In the genomic region with DNA sequence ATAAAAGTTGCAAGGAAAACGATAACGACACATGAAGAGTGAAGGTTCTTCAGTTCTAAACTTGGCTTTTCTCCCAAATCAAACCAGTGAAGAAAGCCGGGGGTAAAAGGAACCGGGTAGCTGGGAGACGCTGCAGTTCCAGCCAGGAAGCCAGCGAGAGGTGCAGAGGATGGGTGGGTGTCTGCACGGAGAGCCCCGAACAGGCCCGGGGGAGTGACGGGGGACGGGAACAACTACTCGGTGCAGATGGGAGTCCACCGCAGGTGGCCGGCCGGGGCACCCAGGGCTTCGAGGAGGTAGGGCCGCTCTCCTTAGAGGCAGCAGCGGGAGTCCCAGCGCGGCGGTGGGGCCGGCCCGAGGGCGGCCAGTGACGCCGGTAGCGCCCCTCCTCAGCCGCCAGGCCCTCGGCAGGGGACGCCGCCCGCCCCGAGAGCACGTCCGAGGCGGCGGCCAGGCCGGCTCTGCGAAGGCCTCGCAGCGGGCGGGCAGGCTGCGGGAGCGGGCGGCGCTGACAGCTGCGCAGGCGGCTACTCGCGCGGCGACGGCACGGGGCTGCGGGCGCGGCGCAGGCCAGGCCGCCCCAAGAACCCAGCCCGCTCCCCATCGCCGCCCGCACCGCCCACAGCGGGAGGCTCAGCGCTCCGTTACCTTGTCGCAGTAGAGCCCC, we compare ENCODE assay signal across 8 cellular contexts. TPM values are rescaled to one million over a fixed set of nuclear protein-coding genes. Genes with fewer than 3 reads are reported as not detected.
DNase-seq lines count a peak whose midpoint lies in the region; ATAC-seq, FAIRE-seq and TF ChIP-seq lines count a peak whose summit lies in the region.

No MANE protein-coding gene starts in this region.

- no peak for TF ChIP-seq CTCF in bronchial epithelial cell (IDR thresholded peaks at IDR 0.05; ENCODE audit: insufficient read depth, low read length, severe bottlenecking)

- FAIRE-seq in bronchial epithelial cell (lab: Jason Lieb, UNC), result no peak

- DNase-seq in COLO668 (lab: John Stamatoyannopoulos, UW; ENCODE audit: unreplicated experiment) (peak; percentile 82), T-helper 17 cell (peak in 1 of 3 donors; percentile 8), bronchial epithelial cell (ENCODE audit: low read depth) (no peak), SKM-1 (lab: John Stamatoyannopoulos, UW; ENCODE audit: unreplicated experiment) (no peak)
- DNase-seq in stimulated activated CD4-positive, alpha-beta T cell treated with anti-CD3 and anti-CD28 coated beads, Interleukin-1b, Interleukin-23, amount 100 ng/mL, for 4 hours (ENCODE audit: low read depth in 2 of 2), result peak; percentile 17 to 29

- H3K27me3 ChIP-seq in bronchial epithelial cell (ENCODE audit: control insufficient read depth, insufficient read depth, low read length), result no peaks in the 10 kb centered on the region
- no peaks in the 10 kb centered on the region for H3K27me3 ChIP-seq in layer of hippocampus (ENCODE audit: control insufficient read depth, insufficient read depth, low read length)

- peak overlapping the region; percentile 96 for H3K27ac Mint-ChIP-seq in T-helper 17 cell

- no peaks in the 10 kb centered on the region for H3K27me3 Mint-ChIP-seq in T-helper 17 cell

- peaks cover 32% of the 10 kb centered on the region for H3K4me1 Mint-ChIP-seq in T-helper 17 cell

- peak overlapping the region; percentile 69 for H3K4me3 ChIP-seq in bronchial epithelial cell (ENCODE audit: low read depth, low read length)

- peaks cover 4% of the 10 kb centered on the region for H3K36me3 Mint-ChIP-seq in T-helper 17 cell (ENCODE audit: low read depth)

- ATAC-seq in GM19463 (IDR thresholded peaks at IDR 0.05; ENCODE audit: unreplicated experiment) (peak; percentile 41), HG03558 (IDR thresholded peaks at IDR 0.05; ENCODE audit: extremely low read depth, unreplicated experiment) (peak; percentile 34), T-helper 17 cell (peak; percentile 66)

- H3K36me3 ChIP-seq in bronchial epithelial cell (ENCODE audit: control insufficient read depth, insufficient read depth, low read length), result no peaks in the 10 kb centered on the region

- peak overlapping the region; percentile 99 for H3K4me3 Mint-ChIP-seq in T-helper 17 cell

- peak overlapping the region; percentile 94 for H3K27ac ChIP-seq in layer of hippocampus (ENCODE audit: low read depth, low read length)

- H3K9me3 ChIP-seq in T-helper 17 cell (ENCODE audit: control insufficient read depth, low read length, poor library complexity, severe bottlenecking), result no peaks in the 10 kb centered on the region

RNA-seq across cellular contexts. Expression of a gene that starts 0.5 kb away (rescaled TPM):
- total RNA-seq in T-helper 17 cell, result 10 to 100 TPM; 48.7 to 49.9 TPM
- 102 and 109 TPM in 2 replicates for total RNA-seq in bronchial epithelial cell

RNA-seq across cellular contexts. Expression of a gene that starts 26.9 kb away (rescaled TPM):
- total RNA-seq in T-helper 17 cell, result 10 to 100 TPM; 14.1 to 20.5 TPM
- 12.1 and 18.9 TPM in 2 replicates for total RNA-seq in bronchial epithelial cell

RNA-seq across cellular contexts. Expression of a gene that starts 48.2 kb away (rescaled TPM):
- 1 to 10 TPM in 1 of 2 donors, under 1 TPM in 1; 0.89 to 1.9 TPM for total RNA-seq in T-helper 17 cell
- 0.64 and 0.79 TPM in 2 replicates for total RNA-seq in bronchial epithelial cell

Comparison
In these comparisons a context has a peak if more than half of its experiments do, and no peak if none do; other contexts are left out.
1. DNase-seq: peak in COLO668 (single experiment) and stimulated activated CD4-positive, alpha-beta T cell treated with anti-CD3 and anti-CD28 coated beads, Interleukin-1b, Interleukin-23, amount 100 ng/mL, for 4 hours (2 of 2); none in bronchial epithelial cell (single experiment) and SKM-1 (single experiment).
2. Peak in every context shown above with its lines, with median percentiles within 50 percentile points of each other: ATAC-seq.